18 cellular contexts compared by ENCODE assay signal in the genomic region with DNA sequence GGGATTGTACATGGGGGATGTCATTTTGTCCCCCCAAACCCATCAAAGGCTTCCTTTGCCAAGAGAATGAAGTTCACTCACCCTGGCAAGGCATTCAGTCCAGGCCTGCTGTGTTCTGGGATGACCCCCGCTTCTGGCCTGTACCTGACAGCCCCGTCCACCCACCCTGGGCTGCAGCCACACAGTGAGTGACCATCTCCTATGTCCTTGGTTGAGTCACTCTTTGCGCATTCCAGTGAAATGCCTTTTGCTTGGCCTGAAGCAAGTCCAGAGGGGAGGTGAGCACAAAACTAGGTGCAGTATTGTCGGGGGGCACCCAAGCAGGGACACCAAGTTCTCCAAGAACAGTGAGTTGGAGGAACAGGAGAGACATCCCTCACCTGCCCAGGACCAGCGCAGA. TPM values are rescaled to one million over a fixed set of nuclear protein-coding genes. Genes with fewer than 3 reads are reported as not detected.
DNase-seq lines count a peak whose midpoint lies in the region; ATAC-seq, FAIRE-seq and TF ChIP-seq lines count a peak whose summit lies in the region.
"Had no signal": no experiment of that assay in that cellular context is flagged by ENCODE, and none has a peak within 500 bp of the region (broad histone marks: within the 10 kb centered on the region; RNA-seq: fewer than 3 reads in every experiment).

No MANE protein-coding gene starts in this region.

- FAIRE-seq in D721Med (lab: Jason Lieb, UNC), result no peak
- FAIRE-seq: A204.1, HTR-8/SVneo had no signal

- H3K9ac ChIP-seq in BLaER1, result no peak overlapping the region

- H4K20me1 ChIP-seq in BLaER1, result no peaks in the 10 kb centered on the region

- peaks cover 14 to 17% of the 10 kb centered on the region in 2 donors for H3K9me3 Mint-ChIP-seq in stimulated activated naive B cell treated with anti-CD40 and anti-IgM and Interleukin-4, amounts not matched to agents 10 μg/mL and 1 μg/mL and 100 μg/mL, for 72 hours
- H3K9me3 Mint-ChIP-seq in activated T-cell treated with anti-CD3 and anti-CD28 coated beads, Interleukin-2, amount 50 U/mL, for 72 hours, result peaks cover 7 to 13% of the 10 kb centered on the region in 2 donors

- no peak for ATAC-seq in T-helper 17 cell
- peak in 2 of 4 donors; percentile 17 to 40 for ATAC-seq in right lobe of liver
- no peak for ATAC-seq in stimulated activated naive B cell treated with anti-CD40 and anti-IgM and Interleukin-4, amounts not matched to agents 10 μg/mL and 1 μg/mL and 100 μg/mL, for 72 hours (replicated peaks)
- ATAC-seq in HG03565 (IDR thresholded peaks at IDR 0.05; ENCODE audit: unreplicated experiment), result no peak
- no peak for ATAC-seq in activated T-cell treated with anti-CD3 and anti-CD28 coated beads, Interleukin-2, amount 50 U/mL, for 72 hours (replicated peaks in 1 of 2)

- peaks cover 10% of the 10 kb centered on the region; the same call in 1 of the 2 replicates for H3K36me3 ChIP-seq in BLaER1
- no peaks in the 10 kb centered on the region for H3K36me3 ChIP-seq in right lobe of liver

- TF ChIP-seq CTCF in right lobe of liver (IDR thresholded peaks at IDR 0.05) (no peak), D721Med (IDR thresholded peaks at IDR 0.05; ENCODE audit: insufficient read depth, missing control alignments) (no peak)

- peak overlapping the region; percentile 30 for H3K27ac Mint-ChIP-seq in T-helper 17 cell
- peak overlapping the region; percentile 7 for H3K27ac Mint-ChIP-seq in stimulated activated naive B cell treated with anti-CD40 and anti-IgM and Interleukin-4, amounts not matched to agents 10 μg/mL and 1 μg/mL and 100 μg/mL, for 72 hours
- H3K27ac Mint-ChIP-seq in activated T-cell treated with anti-CD3 and anti-CD28 coated beads, Interleukin-2, amount 50 U/mL, for 72 hours, result no peak overlapping the region

- DNase-seq in T-helper 17 cell, result no peak
- peak in 1 of 3 donors; percentile 24 for DNase-seq in right lobe of liver
- no peak for DNase-seq in stimulated activated naive B cell treated with anti-CD40 and anti-IgM and Interleukin-4, amounts not matched to agents 10 μg/mL and 1 μg/mL and 100 μg/mL, for 72 hours
- DNase-seq in D721Med (ENCODE audit: insufficient read length, low spot score), result no peak
- DNase-seq in activated T-cell treated with anti-CD3 and anti-CD28 coated beads, Interleukin-2, amount 50 U/mL, for 72 hours, result no peak
- DNase-seq: CD4-positive, CD25-positive, alpha-beta regulatory T cell; DMS53; HCEC 1CT; NCI-H187; NCI-H446 treated with DMSO at 0.1 percent for 48 hours; NK-92 treated with Interleukin-12 subunit alpha and Interleukin-12 subunit beta, amount 100 ng/mL, for 24 hours; SIG-M5 had no signal

- peak overlapping the region; percentile 27 for H3K27ac ChIP-seq in BLaER1
- peak overlapping the region in 2 of 3 donors; percentile 8 to 59 for H3K27ac ChIP-seq in right lobe of liver
- H3K27ac ChIP-seq: HL-60 had no signal

- peaks cover 33% of the 10 kb centered on the region for H3K4me1 Mint-ChIP-seq in T-helper 17 cell
- peaks cover 31 to 38% of the 10 kb centered on the region in 2 donors for H3K4me1 Mint-ChIP-seq in stimulated activated naive B cell treated with anti-CD40 and anti-IgM and Interleukin-4, amounts not matched to agents 10 μg/mL and 1 μg/mL and 100 μg/mL, for 72 hours
- H3K4me1 Mint-ChIP-seq in activated T-cell treated with anti-CD3 and anti-CD28 coated beads, Interleukin-2, amount 50 U/mL, for 72 hours (ENCODE audit: low read depth), result peaks cover 64% of the 10 kb centered on the region

- intact Hi-C loops in right lobe of liver (cut with DNase I), result no loop called here

- 92% methylated on average over 2 of the region's 5 CpGs for WGBS in right lobe of liver (ENCODE audit: insufficient coverage, low coverage, low lambda C conversion rate, missing lambda C conversion rate)

- H3K27me3 Mint-ChIP-seq in T-helper 17 cell, result no peaks in the 10 kb centered on the region
- peaks cover 13 to 24% of the 10 kb centered on the region in 2 donors for H3K27me3 Mint-ChIP-seq in stimulated activated naive B cell treated with anti-CD40 and anti-IgM and Interleukin-4, amounts not matched to agents 10 μg/mL and 1 μg/mL and 100 μg/mL, for 72 hours
- H3K27me3 Mint-ChIP-seq in activated T-cell treated with anti-CD3 and anti-CD28 coated beads, Interleukin-2, amount 50 U/mL, for 72 hours (ENCODE audit: low read depth), result peaks cover 3% of the 10 kb centered on the region
- H3K27me3 Mint-ChIP-seq: CD4-positive, CD25-positive, alpha-beta regulatory T cell had no signal

- H3K4me2 ChIP-seq in BLaER1, result peak overlapping the region; percentile 67

- peak overlapping the region; percentile 21 for H3K4me3 Mint-ChIP-seq in T-helper 17 cell
- H3K4me3 Mint-ChIP-seq in stimulated activated naive B cell treated with anti-CD40 and anti-IgM and Interleukin-4, amounts not matched to agents 10 μg/mL and 1 μg/mL and 100 μg/mL, for 72 hours, result no peak overlapping the region
- no peak overlapping the region for H3K4me3 Mint-ChIP-seq in activated T-cell treated with anti-CD3 and anti-CD28 coated beads, Interleukin-2, amount 50 U/mL, for 72 hours

- H3K4me3 ChIP-seq in BLaER1, result no peak overlapping the region
- H3K4me3 ChIP-seq in right lobe of liver, result no peak overlapping the region

- peaks cover 6% of the 10 kb centered on the region for H3K36me3 Mint-ChIP-seq in T-helper 17 cell (ENCODE audit: low read depth)
- peaks cover 11% of the 10 kb centered on the region in 2 donors for H3K36me3 Mint-ChIP-seq in stimulated activated naive B cell treated with anti-CD40 and anti-IgM and Interleukin-4, amounts not matched to agents 10 μg/mL and 1 μg/mL and 100 μg/mL, for 72 hours
- peaks cover 29 to 45% of the 10 kb centered on the region in 2 donors for H3K36me3 Mint-ChIP-seq in activated T-cell treated with anti-CD3 and anti-CD28 coated beads, Interleukin-2, amount 50 U/mL, for 72 hours (ENCODE audit: insufficient read depth in 2 of 2)
- H3K36me3 Mint-ChIP-seq: CD4-positive, CD25-positive, alpha-beta regulatory T cell had no signal

- no peak for TF ChIP-seq POLR2A in right lobe of liver (IDR thresholded peaks at IDR 0.05)

- H3K4me1 ChIP-seq in BLaER1, result peaks cover 81% of the 10 kb centered on the region
- peaks cover 0 to 14% (median 2%) of the 10 kb centered on the region in 4 donors for H3K4me1 ChIP-seq in right lobe of liver

- H3K27me3 ChIP-seq in BLaER1, result no peaks in the 10 kb centered on the region
- H3K27me3 ChIP-seq in right lobe of liver, result no peaks in the 10 kb centered on the region

- H3K9me3 ChIP-seq in BLaER1 (peaks cover 26% of the 10 kb centered on the region), T-helper 17 cell (ENCODE audit: control insufficient read depth, low read length, poor library complexity, severe bottlenecking) (no peaks in the 10 kb centered on the region), right lobe of liver (no peaks in the 10 kb centered on the region)

RNA-seq across cellular contexts. Expression of gene TMPRSS3, which starts 10.2 kb away (rescaled TPM):
- 1 to 10 TPM; 2.8 to 4.5 TPM for total RNA-seq in T-helper 17 cell
- under 1 TPM; 0.22 to 0.97 (median 0.71) TPM for total RNA-seq in right lobe of liver
- total RNA-seq in activated T-cell treated with anti-CD3 and anti-CD28 coated beads, Interleukin-2, amount 50 U/mL, for 72 hours, result 10 to 100 TPM; 57.1 to 91.9 TPM
- total RNA-seq: RPMI7951 had no signal

RNA-seq across cellular contexts. Expression of gene UBASH3A, which starts 18.1 kb away (rescaled TPM):
- total RNA-seq in T-helper 17 cell (10 to 100 TPM; 49.5 to 50.3 TPM), right lobe of liver (under 1 TPM; 0.12 to 0.50 (median 0.15) TPM)
- total RNA-seq in activated T-cell treated with anti-CD3 and anti-CD28 coated beads, Interleukin-2, amount 50 U/mL, for 72 hours, result 10 to 100 TPM; 54.5 to 57.4 TPM
- total RNA-seq: RPMI7951 had no signal

RNA-seq across cellular contexts. Expression of gene TFF1, which starts 19.3 kb away (rescaled TPM):
- not detected for total RNA-seq in T-helper 17 cell
- total RNA-seq in right lobe of liver, result not detected
- total RNA-seq in activated T-cell treated with anti-CD3 and anti-CD28 coated beads, Interleukin-2, amount 50 U/mL, for 72 hours, result 1 to 10 TPM in 1 of 2 donors, under 1 TPM in 1; 0.97 to 1.7 TPM
- total RNA-seq: CD4-positive, CD25-positive, alpha-beta regulatory T cell; RPMI7951 had no signal

RNA-seq across cellular contexts. Expression of gene TFF2, which starts 34.8 kb away (rescaled TPM):
- not detected for total RNA-seq in T-helper 17 cell
- under 1 TPM in 4 of 6 experiments, not detected in 2; 0.29 to 0.61 (median 0.49) TPM for total RNA-seq in right lobe of liver
- not detected for total RNA-seq in activated T-cell treated with anti-CD3 and anti-CD28 coated beads, Interleukin-2, amount 50 U/mL, for 72 hours
- total RNA-seq: CD4-positive, CD25-positive, alpha-beta regulatory T cell; RPMI7951 had no signal

Comparison
In these comparisons a context has a peak if more than half of its experiments do, and no peak if none do; other contexts are left out.
1. RNA of gene TMPRSS3, which starts 10.2 kb away (total RNA-seq): 57.1 to 91.9 TPM in activated T-cell treated with anti-CD3 and anti-CD28 coated beads, Interleukin-2, amount 50 U/mL, for 72 hours; 2.8 to 4.5 TPM in T-helper 17 cell and 0.22 to 0.97 TPM in right lobe of liver; every median in the first group is over 10 times any median in the second.
2. RNA of gene UBASH3A, which starts 18.1 kb away (total RNA-seq): 54.5 to 57.4 TPM in activated T-cell treated with anti-CD3 and anti-CD28 coated beads, Interleukin-2, amount 50 U/mL, for 72 hours and 49.5 to 50.3 TPM in T-helper 17 cell; 0.12 to 0.50 TPM in right lobe of liver; every median in the first group is over 10 times any median in the second.